8 cellular contexts compared by ENCODE assay signal in the genomic region with DNA sequence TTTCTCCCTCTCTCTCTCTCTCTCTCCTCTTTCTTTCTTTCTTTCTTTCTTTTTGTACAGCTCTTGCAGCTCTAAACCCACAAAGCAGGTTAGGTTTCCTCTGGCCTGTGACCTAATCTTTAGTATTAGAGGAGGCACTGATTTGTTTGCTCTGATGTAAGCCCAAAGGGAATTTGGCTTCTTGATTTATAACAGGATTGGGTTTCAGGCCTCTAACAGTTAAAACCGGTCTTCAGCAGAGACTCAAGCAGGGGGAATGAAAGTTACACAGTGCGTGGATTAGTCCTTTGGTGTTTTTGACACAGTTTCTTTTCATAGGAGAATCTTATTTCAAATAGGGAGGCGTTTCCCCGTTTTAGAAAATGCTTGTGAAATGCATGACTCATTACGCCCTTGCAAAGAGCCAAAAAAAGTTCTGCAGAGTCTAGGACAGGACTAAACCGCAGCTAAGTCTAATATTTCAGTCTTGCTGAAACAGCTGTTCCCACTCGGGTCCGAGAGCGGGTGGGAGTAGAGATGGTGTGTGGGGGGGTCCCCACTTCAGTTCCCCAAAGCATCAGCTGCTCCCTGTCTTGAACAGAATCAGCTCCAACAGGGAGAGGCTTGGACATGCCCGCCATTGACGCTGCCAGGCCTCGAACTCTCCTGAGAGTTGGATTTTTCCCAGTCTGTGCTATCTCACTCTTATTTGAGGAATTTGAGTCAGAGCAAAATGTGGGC.
DNase-seq lines count a peak whose midpoint lies in the region; ATAC-seq and TF ChIP-seq lines count a peak whose summit lies in the region.

No MANE protein-coding gene starts in this region.

- no peaks in the 10 kb centered on the region for H3K9me3 Mint-ChIP-seq in activated naive CD8-positive, alpha-beta T cell treated with anti-CD3 and anti-CD28 coated beads, Interleukin-2, amount 10 ng/mL, durations not matched to agents 7 days and 5 days
- no peaks in the 10 kb centered on the region for H3K9me3 Mint-ChIP-seq in stimulated activated effector memory CD8-positive, alpha-beta T cell treated with anti-CD3 and anti-CD28 coated beads, Interleukin-12 subunit alpha, Interleukin-12 subunit beta, amount 100 ng/mL, for 72 hours

- peak overlapping the region; percentile 94 for H3K27ac ChIP-seq in right cardiac atrium (ENCODE audit: low read length)

- no peak overlapping the region for H3K4me3 ChIP-seq in BJ (ENCODE audit: low read depth, low read length)
- H3K4me3 ChIP-seq in right cardiac atrium (ENCODE audit: low read length), result no peak overlapping the region

- H3K36me3 ChIP-seq in BJ (ENCODE audit: control insufficient read depth, insufficient read depth, low read length), result no peaks in the 10 kb centered on the region

- ATAC-seq in activated naive CD8-positive, alpha-beta T cell treated with anti-CD3 and anti-CD28 coated beads, Interleukin-2, amount 10 ng/mL, durations not matched to agents 7 days and 5 days (ENCODE audit: low read depth), result no peak
- peak; percentile 71 to 77 for ATAC-seq in right cardiac atrium
- ATAC-seq in stimulated activated effector memory CD8-positive, alpha-beta T cell treated with anti-CD3 and anti-CD28 coated beads, Interleukin-12 subunit alpha, Interleukin-12 subunit beta, amount 100 ng/mL, for 72 hours, result peak; percentile 65

- peaks cover 41% of the 10 kb centered on the region for H3K4me1 Mint-ChIP-seq in activated naive CD8-positive, alpha-beta T cell treated with anti-CD3 and anti-CD28 coated beads, Interleukin-2, amount 10 ng/mL, durations not matched to agents 7 days and 5 days
- peaks cover 42% of the 10 kb centered on the region for H3K4me1 Mint-ChIP-seq in stimulated activated effector memory CD8-positive, alpha-beta T cell treated with anti-CD3 and anti-CD28 coated beads, Interleukin-12 subunit alpha, Interleukin-12 subunit beta, amount 100 ng/mL, for 72 hours

- CTCF ChIA-PET in BJ (lab: Yijun Ruan, JAX), result interaction anchor here (1.3 kb wide), 1 partner anchor 1298 kb away, joined by 3 read pairs; no protein-coding TSS in a partner anchor

- no peak for TF ChIP-seq CTCF in BJ (IDR thresholded peaks at IDR 0.05; ENCODE audit: insufficient read depth, low read depth, low read length)

- peaks cover 13% of the 10 kb centered on the region for H3K27me3 Mint-ChIP-seq in activated naive CD8-positive, alpha-beta T cell treated with anti-CD3 and anti-CD28 coated beads, Interleukin-2, amount 10 ng/mL, durations not matched to agents 7 days and 5 days

- DNase-seq in BJ (ENCODE audit: low read depth) (peak; percentile 90), HS-27A (ENCODE audit: low read depth) (peak; percentile 53), right cardiac atrium (peak; percentile 66 to 85 (median 81)), COLO668 (lab: John Stamatoyannopoulos, UW; ENCODE audit: unreplicated experiment) (no peak), NCI-H2227 (lab: John Stamatoyannopoulos, UW; ENCODE audit: unreplicated experiment) (no peak), NCI-H1930 (lab: John Stamatoyannopoulos, UW) (no peak)
- DNase-seq in activated naive CD8-positive, alpha-beta T cell treated with anti-CD3 and anti-CD28 coated beads, Interleukin-2, amount 10 ng/mL, durations not matched to agents 7 days and 5 days, result no peak
- DNase-seq in stimulated activated effector memory CD8-positive, alpha-beta T cell treated with anti-CD3 and anti-CD28 coated beads, Interleukin-12 subunit alpha, Interleukin-12 subunit beta, amount 100 ng/mL, for 72 hours (ENCODE audit: low spot score in 2 of 2), result no peak

- intact Hi-C loops in right cardiac atrium (cut with DNase I), result no loop called here

- no peak overlapping the region for H3K27ac Mint-ChIP-seq in activated naive CD8-positive, alpha-beta T cell treated with anti-CD3 and anti-CD28 coated beads, Interleukin-2, amount 10 ng/mL, durations not matched to agents 7 days and 5 days
- peak overlapping the region; percentile 20 for H3K27ac Mint-ChIP-seq in stimulated activated effector memory CD8-positive, alpha-beta T cell treated with anti-CD3 and anti-CD28 coated beads, Interleukin-12 subunit alpha, Interleukin-12 subunit beta, amount 100 ng/mL, for 72 hours

- no peaks in the 10 kb centered on the region for H3K36me3 Mint-ChIP-seq in activated naive CD8-positive, alpha-beta T cell treated with anti-CD3 and anti-CD28 coated beads, Interleukin-2, amount 10 ng/mL, durations not matched to agents 7 days and 5 days
- no peaks in the 10 kb centered on the region for H3K36me3 Mint-ChIP-seq in stimulated activated effector memory CD8-positive, alpha-beta T cell treated with anti-CD3 and anti-CD28 coated beads, Interleukin-12 subunit alpha, Interleukin-12 subunit beta, amount 100 ng/mL, for 72 hours

- H3K9me3 ChIP-seq in right cardiac atrium (ENCODE audit: control insufficient read depth, low read length), result no peaks in the 10 kb centered on the region

- WGBS in right cardiac atrium, result 28% methylated on average over 12 of the region's 12 CpGs

- POLR2A ChIA-PET in BJ (lab: Charles Lee), result interaction anchor here (0.5 kb wide), 2 partner anchors 175 to 316 kb away, joined by 3 read pairs; partner anchors contain the start of gene KLF6
- POLR2A ChIA-PET in activated naive CD8-positive, alpha-beta T cell treated with anti-CD3 and anti-CD28 coated beads, Interleukin-2, amount 10 ng/mL, durations not matched to agents 7 days and 5 days (lab: Charles Lee), result no interaction called here

- no peaks in the 10 kb centered on the region for H3K27me3 ChIP-seq in BJ (ENCODE audit: control insufficient read depth, insufficient read depth, low read length)
- no peaks in the 10 kb centered on the region for H3K27me3 ChIP-seq in right cardiac atrium (ENCODE audit: control insufficient read depth, insufficient read depth)

- H3K4me1 ChIP-seq in right cardiac atrium (ENCODE audit: control insufficient read depth, insufficient read depth, low read length), result peaks cover 10% of the 10 kb centered on the region

- peak overlapping the region; percentile 53 for H3K4me3 Mint-ChIP-seq in activated naive CD8-positive, alpha-beta T cell treated with anti-CD3 and anti-CD28 coated beads, Interleukin-2, amount 10 ng/mL, durations not matched to agents 7 days and 5 days
- peak overlapping the region; percentile 54 for H3K4me3 Mint-ChIP-seq in stimulated activated effector memory CD8-positive, alpha-beta T cell treated with anti-CD3 and anti-CD28 coated beads, Interleukin-12 subunit alpha, Interleukin-12 subunit beta, amount 100 ng/mL, for 72 hours

Comparison
In these comparisons a context has a peak if more than half of its experiments do, and no peak if none do; other contexts are left out.
1. DNase-seq: peak in BJ (single experiment), HS-27A (single experiment) and right cardiac atrium (3 of 3); none in activated naive CD8-positive, alpha-beta T cell treated with anti-CD3 and anti-CD28 coated beads, Interleukin-2, amount 10 ng/mL, durations not matched to agents 7 days and 5 days (single experiment), stimulated activated effector memory CD8-positive, alpha-beta T cell treated with anti-CD3 and anti-CD28 coated beads, Interleukin-12 subunit alpha, Interleukin-12 subunit beta, amount 100 ng/mL, for 72 hours (0 of 2), COLO668 (single experiment), NCI-H2227 (single experiment) and NCI-H1930 (0 of 2).